16 cellular contexts compared by ENCODE assay signal in the genomic region with DNA sequence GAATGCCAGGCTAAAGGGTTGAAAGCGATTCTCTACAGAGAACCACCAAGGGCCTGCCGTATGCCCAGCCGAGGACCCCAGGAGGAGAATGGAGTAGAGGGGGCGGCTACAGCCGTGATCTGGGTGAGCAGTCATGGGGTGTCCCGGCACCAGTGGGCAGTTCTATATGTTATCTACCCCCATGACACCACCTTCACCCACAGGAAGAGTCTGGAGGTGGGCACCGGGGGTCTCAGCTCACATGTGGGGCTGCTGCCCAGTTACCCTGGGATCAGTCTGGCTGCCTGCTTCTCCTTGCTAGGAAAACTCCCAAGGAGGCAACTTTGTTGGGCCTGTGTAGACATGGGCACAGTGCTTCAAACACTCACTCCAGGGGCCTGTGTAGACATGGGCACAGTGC.
A peak's percentile ranks its signal among the peaks of the same experiment; 100 is the strongest.
DNase-seq lines count a peak whose midpoint lies in the region; ATAC-seq and TF ChIP-seq lines count a peak whose summit lies in the region.
"Had no signal": no experiment of that assay in that cellular context is flagged by ENCODE, and none has a peak within 500 bp of the region (broad histone marks: within the 10 kb centered on the region; RNA-seq: fewer than 3 reads in every experiment).

No MANE protein-coding gene starts in this region.

- H3K79me1 ChIP-seq in trophoblast cell (ENCODE audit: low read length) = peaks cover 24% of the 10 kb centered on the region

- H4K20me1 ChIP-seq in BLaER1 treated with 17β-estradiol and CSF1 and Interleukin-3, amounts not matched to agents 10 nM and 100 nM = peaks cover 0 to 16% (median 0%) of the 10 kb centered on the region in 11 experiments; a peak in 4 of 22 replicates

- H3K27ac Mint-ChIP-seq in effector memory CD8-positive, alpha-beta T cell = peak overlapping the region; percentile 97 to 98

- H2BK120ac ChIP-seq in trophoblast cell (ENCODE audit: insufficient read depth, low read length, poor library complexity) = peak overlapping the region; percentile 40

- peak overlapping the region; percentile 73 to 100 (median 96); a peak in 21 of 22 replicates for H3K4me2 ChIP-seq in BLaER1 treated with 17β-estradiol and CSF1 and Interleukin-3, amounts not matched to agents 10 nM and 100 nM
- no peak overlapping the region for H3K4me2 ChIP-seq in trophoblast cell (ENCODE audit: low read length)

- no peak overlapping the region for H4K12ac ChIP-seq in trophoblast cell (ENCODE audit: low read depth, low read length)

- H2BK5ac ChIP-seq in trophoblast cell (ENCODE audit: low read depth, low read length, poor library complexity) = peak overlapping the region; percentile 43

- H3K27me3 ChIP-seq in BLaER1 treated with 17β-estradiol and CSF1 and Interleukin-3, amounts not matched to agents 10 nM and 100 nM = peaks cover 0 to 21% (median 11%) of the 10 kb centered on the region in 11 experiments; a peak in 14 of 22 replicates
- H3K27me3 ChIP-seq in trophoblast cell (ENCODE audit: insufficient read depth, low read length) = no peaks in the 10 kb centered on the region
- H3K27me3 ChIP-seq: SJCRH30 had no signal

- H3K18ac ChIP-seq in trophoblast cell (ENCODE audit: low read length) = peak overlapping the region; percentile 11

- ATAC-seq in effector memory CD8-positive, alpha-beta T cell (replicated peaks) = no peak
- ATAC-seq in GM19035 (IDR thresholded peaks at IDR 0.05; ENCODE audit: unreplicated experiment) (no peak), HG03571 (IDR thresholded peaks at IDR 0.05; ENCODE audit: unreplicated experiment) (no peak)
- ATAC-seq: left ventricle myocardium superior had no signal

- H3K23ac ChIP-seq in trophoblast cell (ENCODE audit: low read length) = no peak overlapping the region

- H2AFZ ChIP-seq in trophoblast cell (ENCODE audit: insufficient read depth, low read length, poor library complexity) = no peak overlapping the region

- no peaks in the 10 kb centered on the region for H3K79me2 ChIP-seq in trophoblast cell (ENCODE audit: control insufficient read depth, insufficient read depth, low read length, poor library complexity)

- intact Hi-C loops in posterior vena cava (cut with DNase I) = loop anchor here in 1 of 2 donors (10.0 kb wide), 1 partner anchor 64 kb away; no protein-coding TSS in a partner anchor

- H3K9me3 ChIP-seq in BLaER1 treated with 17β-estradiol and CSF1 and Interleukin-3, amounts not matched to agents 10 nM and 100 nM (replicated peaks in 1 of 11) = peaks cover 8 to 16% (median 11%) of the 10 kb centered on the region in 11 experiments
- H3K9me3 ChIP-seq in KOPT-K1 (ENCODE audit: insufficient read depth, low read length, poor library complexity, severe bottlenecking) (peaks cover 13% of the 10 kb centered on the region), trophoblast cell (ENCODE audit: insufficient read depth, low read depth, low read length) (peaks cover 5% of the 10 kb centered on the region)
- H3K9me3 ChIP-seq: SJCRH30 had no signal

- WGBS in trophoblast cell (ENCODE audit: extremely low coverage, insufficient coverage, insufficient read length) = no CpG with 5 or more reads among the region's 7 CpGs

- peaks cover 41% of the 10 kb centered on the region for H3K36me3 Mint-ChIP-seq in effector memory CD8-positive, alpha-beta T cell (ENCODE audit: insufficient read depth)

- H2AK5ac ChIP-seq in trophoblast cell (ENCODE audit: low read length) = no peak overlapping the region

- H3K27ac ChIP-seq in BLaER1 treated with 17β-estradiol and CSF1 and Interleukin-3, amounts not matched to agents 10 nM and 100 nM = peak overlapping the region; percentile 78 to 99 (median 94)
- H3K27ac ChIP-seq in KOPT-K1 (ENCODE audit: low read depth, low read length, poor library complexity, severe bottlenecking) (peak overlapping the region; percentile 85), trophoblast cell (ENCODE audit: low read depth, low read length) (no peak overlapping the region)
- H3K27ac ChIP-seq: SJCRH30 had no signal

- TF ChIP-seq CTCF in foreskin fibroblast (IDR thresholded peaks at IDR 0.05; ENCODE audit: low read depth, low read length) = no peak

- no peak for DNase-seq in effector memory CD8-positive, alpha-beta T cell
- DNase-seq in trophoblast cell (no peak), foreskin fibroblast (no peak), posterior vena cava (ENCODE audit: low spot score) (no peak)
- DNase-seq: activated CD4-positive, CD25-positive, alpha-beta regulatory T cell; activated effector memory CD4-positive, alpha-beta T cell treated with Interleukin-2 at 50 U/mL for 16 hours; AML-193; GOT3; left ventricle myocardium superior; MV-4-11; SJCRH30; stimulated activated CD4-positive, alpha-beta T cell treated with anti-CD3 and anti-CD28 coated beads, Interleukin-15, amount 100 ng/mL, for 24 hours had no signal

- peak overlapping the region; percentile 3 for H4K8ac ChIP-seq in trophoblast cell (ENCODE audit: low read depth, low read length)

- no peak overlapping the region for H3K4me3 ChIP-seq in BLaER1 treated with 17β-estradiol and CSF1 and Interleukin-3, amounts not matched to agents 10 nM and 100 nM
- H3K4me3 ChIP-seq in trophoblast cell (ENCODE audit: low read depth, low read length) = no peak overlapping the region
- H3K4me3 ChIP-seq in foreskin fibroblast (ENCODE audit: low read depth in 1 of 2, low read length in 2 of 2) = no peak overlapping the region
- H3K4me3 ChIP-seq: SJCRH30 had no signal

- H3K4me1 Mint-ChIP-seq in effector memory CD8-positive, alpha-beta T cell (ENCODE audit: low read depth in 2 of 2) = peaks cover 70% of the 10 kb centered on the region in 2 donors

- H3K14ac ChIP-seq in trophoblast cell (ENCODE audit: low read length) = peak overlapping the region; percentile 41

- H3K4me1 ChIP-seq in BLaER1 treated with 17β-estradiol and CSF1 and Interleukin-3, amounts not matched to agents 10 nM and 100 nM = peaks cover 56 to 87% (median 76%) of the 10 kb centered on the region in 10 experiments
- H3K4me1 ChIP-seq in trophoblast cell (ENCODE audit: control insufficient read depth in 1 of 2, insufficient read depth in 2 of 2, low read length in 2 of 2) = peaks cover 13 to 21% of the 10 kb centered on the region in 2 experiments
- H3K4me1 ChIP-seq: SJCRH30 had no signal

- H3K4me3 Mint-ChIP-seq in effector memory CD8-positive, alpha-beta T cell = peak overlapping the region; percentile 3 to 11

- peak overlapping the region; percentile 67 for H4K91ac ChIP-seq in trophoblast cell (ENCODE audit: low read depth, low read length)

- H3K9ac ChIP-seq in BLaER1 treated with 17β-estradiol and CSF1 and Interleukin-3, amounts not matched to agents 10 nM and 100 nM = peak overlapping the region in 10 of 11 experiments; percentile 77 to 93 (median 85); a peak in 18 of 22 replicates
- H3K9ac ChIP-seq in trophoblast cell (ENCODE audit: low read length) = no peak overlapping the region

- H3K36me3 ChIP-seq in BLaER1 treated with 17β-estradiol and CSF1 and Interleukin-3, amounts not matched to agents 10 nM and 100 nM = peaks cover 10 to 26% (median 16%) of the 10 kb centered on the region in 11 experiments; a peak in 18 of 22 replicates
- H3K36me3 ChIP-seq in KOPT-K1 (ENCODE audit: insufficient read depth, low read length) (peaks cover 48% of the 10 kb centered on the region), trophoblast cell (ENCODE audit: control insufficient read depth in 1 of 2, insufficient read depth in 2 of 2, low read length in 2 of 2) (peaks cover 15 to 17% of the 10 kb centered on the region in 2 experiments)
- H3K36me3 ChIP-seq: SJCRH30 had no signal

- no peaks in the 10 kb centered on the region for H3K9me3 Mint-ChIP-seq in effector memory CD8-positive, alpha-beta T cell

- H3K4ac ChIP-seq in trophoblast cell (ENCODE audit: low read depth, low read length) = no peak overlapping the region

- peak overlapping the region; percentile 34 for H2BK12ac ChIP-seq in trophoblast cell (ENCODE audit: low read length)

- no peaks in the 10 kb centered on the region for H3K27me3 Mint-ChIP-seq in effector memory CD8-positive, alpha-beta T cell
